ENCODE assay signal across 19 cellular contexts in the genomic region with DNA sequence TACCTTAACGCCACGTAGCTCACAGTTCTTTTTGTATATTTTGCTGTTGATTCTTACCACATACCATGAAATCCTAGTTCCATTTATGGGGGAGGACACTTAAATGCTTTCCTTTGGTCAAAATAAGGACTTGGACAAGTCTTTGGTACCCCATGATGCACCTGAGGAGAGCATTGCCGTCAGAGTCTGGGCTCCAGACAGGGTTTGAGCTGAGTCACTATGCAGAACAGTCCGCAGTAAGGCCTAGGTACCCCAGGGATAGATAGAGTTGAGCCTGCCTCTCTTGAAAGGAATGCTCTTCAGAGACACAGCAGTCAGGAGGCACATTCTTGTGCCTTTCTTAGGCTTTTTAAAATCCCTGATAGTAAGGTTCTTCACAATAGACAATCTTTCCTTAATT. TPM values are rescaled to one million over a fixed set of nuclear protein-coding genes. Genes with fewer than 3 reads are reported as not detected.
DNase-seq lines count a peak whose midpoint lies in the region; ATAC-seq and TF ChIP-seq lines count a peak whose summit lies in the region.
"Had no signal": no experiment of that assay in that cellular context is flagged by ENCODE, and none has a peak within 500 bp of the region (broad histone marks: within the 10 kb centered on the region; RNA-seq: fewer than 3 reads in every experiment).

No MANE protein-coding gene starts in this region.

- BruUV-seq in Panc1 (replicated peaks; lab: Mats Ljungman, UMichigan) (no TSS peak), OCI-LY7 (replicated peaks; lab: Mats Ljungman, UMichigan) (no TSS peak)

- TF ChIP-seq CTCF in Panc1 (IDR thresholded peaks at IDR 0.05) (no peak), GM10266 (IDR thresholded peaks at IDR 0.05; ENCODE audit: control insufficient read depth, insufficient read depth, low read depth, missing control alignments) (no peak), OCI-LY7 (conservative IDR thresholded peaks at IDR 0.05; ENCODE audit: low read length) (no peak)

- no peak overlapping the region for H2AFZ ChIP-seq in OCI-LY7 (ENCODE audit: low read length)

- POLR2A ChIA-PET in Panc1 (lab: Charles Lee) (no interaction called here), OCI-LY7 (lab: Charles Lee) (interaction anchor here (0.7 to 0.8 kb wide), 3 partner anchors 36 to 221 kb away, joined by 3 read pairs; no protein-coding TSS in a partner anchor)

- H3K4me3 ChIP-seq in H7 (ENCODE audit: insufficient read depth, low read depth, low read length) (no peak overlapping the region), Panc1 (ENCODE audit: low read depth in 2 of 2, low read length in 2 of 2) (peak overlapping the region; percentile 71 to 89), iPS-20b (ENCODE audit: low read length) (no peak overlapping the region), OCI-LY7 (ENCODE audit: low read depth, low read length, poor library complexity, severe bottlenecking) (no peak overlapping the region)
- H3K4me3 ChIP-seq: adrenal gland had no signal

- H3K36me3 ChIP-seq in H7 (replicated peaks; ENCODE audit: control insufficient read depth, insufficient read depth, low read length), result peaks cover 2% of the 10 kb centered on the region; the same call in 1 of the 2 replicates
- peaks cover 41% of the 10 kb centered on the region for H3K36me3 ChIP-seq in Panc1 (ENCODE audit: control insufficient read depth, insufficient read depth, low read length)
- peaks cover 24% of the 10 kb centered on the region for H3K36me3 ChIP-seq in iPS-20b (ENCODE audit: insufficient read depth, low read depth, low read length)
- peaks cover 16% of the 10 kb centered on the region for H3K36me3 ChIP-seq in OCI-LY7 (ENCODE audit: insufficient read depth, low read length)
- H3K36me3 ChIP-seq: adrenal gland had no signal

- no peaks in the 10 kb centered on the region; the same call in 1 of the 2 replicates for H4K20me1 ChIP-seq in OCI-LY7 (ENCODE audit: insufficient read depth, low read length)

- H3K9me3 ChIP-seq in Panc1 (ENCODE audit: control insufficient read depth, insufficient read depth, low read depth, low read length), result no peaks in the 10 kb centered on the region
- no peaks in the 10 kb centered on the region for H3K9me3 ChIP-seq in iPS-20b (ENCODE audit: insufficient read depth, low read depth, low read length)
- no peaks in the 10 kb centered on the region for H3K9me3 ChIP-seq in OCI-LY7 (ENCODE audit: low read length)
- H3K9me3 ChIP-seq: adrenal gland had no signal

- intact Hi-C loops in Panc1 (cut with micrococcal nuclease; ENCODE audit: unreplicated experiment) (no loop called here), OCI-LY7 (cut with micrococcal nuclease; ENCODE audit: unreplicated experiment) (no loop called here)

- in situ Hi-C loops in Panc1 (cut with HindIII; ENCODE audit: low pct_unique_long_range_greater_than_20kb, low sequenced_read_pairs), result no loop called here

- CTCF ChIA-PET in Panc1 (lab: Charles Lee) (interaction anchor here (0.7 to 0.8 kb wide), 2 partner anchors 51 to 112 kb away, joined by 3 to 8 read pairs; no protein-coding TSS in a partner anchor), OCI-LY7 (lab: Charles Lee; ENCODE audit: unreplicated experiment) (no interaction called here)

- H3K27ac ChIP-seq in Panc1 (ENCODE audit: low read length) (peak overlapping the region; percentile 99), iPS-20b (ENCODE audit: low read length) (peak overlapping the region; percentile 7), OCI-LY7 (ENCODE audit: low read depth, low read length, poor library complexity, severe bottlenecking) (no peak overlapping the region)
- H3K27ac ChIP-seq: adrenal gland had no signal

- H3K27me3 ChIP-seq in H7 (ENCODE audit: control insufficient read depth, insufficient read depth, low read length) (no peaks in the 10 kb centered on the region), Panc1 (ENCODE audit: control insufficient read depth, insufficient read depth, low read length) (no peaks in the 10 kb centered on the region), iPS-20b (ENCODE audit: insufficient read depth, low read length) (no peaks in the 10 kb centered on the region)
- H3K27me3 ChIP-seq: adrenal gland had no signal

- peaks cover 10% of the 10 kb centered on the region; the same call in 1 of the 2 replicates for H3K79me2 ChIP-seq in OCI-LY7 (ENCODE audit: insufficient read depth, low read depth, low read length)

- H3K4me1 ChIP-seq in Panc1 (ENCODE audit: control insufficient read depth, insufficient read depth, low read length) (peaks cover 63% of the 10 kb centered on the region), iPS-20b (ENCODE audit: insufficient read depth, low read length) (peaks cover 24% of the 10 kb centered on the region; the same call in 1 of the 2 replicates), OCI-LY7 (ENCODE audit: insufficient read depth, low read length, poor library complexity, severe bottlenecking) (peaks cover 10% of the 10 kb centered on the region)

- peak overlapping the region; percentile 2; the same call in 1 of the 2 replicates for H3K9ac ChIP-seq in iPS-20b (ENCODE audit: low read depth, low read length)

- DNase-seq in H7 (peak; percentile 64), Panc1 (ENCODE audit: low read depth, low spot score) (no peak), renal cortical epithelial cell (ENCODE audit: low read depth) (peak; percentile 54), GM10266 (ENCODE audit: extremely low spot score) (no peak), GF-D8 (lab: John Stamatoyannopoulos, UW) (no peak), OCI-LY7 (ENCODE audit: low spot score) (no peak)
- DNase-seq: activated CD4-positive, alpha-beta T cell treated with anti-CD3 and anti-CD28 coated beads for 48 hours; activated CD8-positive, alpha-beta memory T cell treated with anti-CD3 and anti-CD28 coated beads, Interleukin-2, amount 50 U/mL, for 48 hours; activated effector memory CD4-positive, alpha-beta T cell treated with anti-CD3 and anti-CD28 coated beads, Interleukin-2, amount 50 U/mL, for 16 hours; central memory CD4-positive, alpha-beta T cell; COR-L47; effector CD4-positive, alpha-beta T cell; NCI-H187; NCI-H446; SW 1271 had no signal

- peak; percentile 33 for ATAC-seq in Panc1
- ATAC-seq in HG03460 (IDR thresholded peaks at IDR 0.05; ENCODE audit: unreplicated experiment), result no peak
- ATAC-seq: left lobe of liver had no signal

- no peaks in the 10 kb centered on the region for H3K9me2 ChIP-seq in OCI-LY7 (ENCODE audit: insufficient read depth, low read length)

- H3K4me2 ChIP-seq in OCI-LY7 (ENCODE audit: low read length), result no peak overlapping the region

RNA-seq across cellular contexts. Expression of a gene that starts 6.0 kb away (rescaled TPM):
- total RNA-seq in H7 (2014; rRNA removed; shearing (Covaris generic)), result 18.9 and 24.5 TPM in 2 replicates
- total RNA-seq in Panc1 (2021; ENCODE audit: unreplicated experiment) (132 TPM), renal cortical epithelial cell (31.3 and 57.4 TPM in 2 replicates), OCI-LY7 (2022) (5.1 and 6.1 TPM in 2 replicates)
- polyA plus RNA-seq in Panc1 (2012; ENCODE audit: insufficient read length), result 11.2 TPM
- total RNA-seq in OCI-LY7 (2014; rRNA removed; shearing (Covaris generic)), result 4.4 and 5.8 TPM in 2 replicates

RNA-seq across cellular contexts. Expression of a gene that starts 46.0 kb away (rescaled TPM):
- 1.1 and 4.2 TPM in 2 replicates for total RNA-seq in H7 (2014; rRNA removed; shearing (Covaris generic))
- total RNA-seq in Panc1 (2021; ENCODE audit: unreplicated experiment) (92.5 TPM), renal cortical epithelial cell (0.35 and 0.65 TPM in 2 replicates), OCI-LY7 (2022) (0.35 and 0.53 TPM in 2 replicates)
- polyA plus RNA-seq in Panc1 (2012; ENCODE audit: insufficient read length), result 97.9 TPM
- not detected in 2 replicates for total RNA-seq in OCI-LY7 (2014; rRNA removed; shearing (Covaris generic))

RNA-seq across cellular contexts. Expression of a gene that starts 57.5 kb away (rescaled TPM):
- 17.6 and 19.3 TPM in 2 replicates for total RNA-seq in H7 (2014; rRNA removed; shearing (Covaris generic))
- total RNA-seq in Panc1 (2021; ENCODE audit: unreplicated experiment), result 34.8 TPM
- 76.6 TPM for polyA plus RNA-seq in Panc1 (2012; ENCODE audit: insufficient read length)
- total RNA-seq in renal cortical epithelial cell, result 5.7 and 7.1 TPM in 2 replicates
- total RNA-seq in OCI-LY7 (2014; rRNA removed; shearing (Covaris generic)), result 128 and 181 TPM in 2 replicates
- 166 and 173 TPM in 2 replicates for total RNA-seq in OCI-LY7 (2022)

Comparison
In these comparisons a context has a peak if more than half of its experiments do, and no peak if none do; other contexts are left out.
1. DNase-seq: peak in H7 (single experiment) and renal cortical epithelial cell (single experiment); none in Panc1 (single experiment), GM10266 (single experiment), GF-D8 (single experiment) and OCI-LY7 (single experiment).
2. H3K4me3 ChIP-seq: peak in Panc1 (2 of 2); none in H7 (single experiment), iPS-20b (single experiment) and OCI-LY7 (single experiment).
3. RNA of a gene that starts 46.0 kb away (total RNA-seq): 92.5 TPM in Panc1 (single experiment); 1.1 to 4.2 TPM in H7, 0.35 to 0.65 TPM in renal cortical epithelial cell and 0.35 to 0.53 TPM in OCI-LY7; every median in the first group is over 10 times any median in the second.